Comparison of ENCODE assay signal across 10 cellular contexts in genomic region chr18:23097016-23097415, GRCh38. TPM values are rescaled to one million over a fixed set of nuclear protein-coding genes. Genes with fewer than 3 reads are reported as not detected.
DNase-seq lines count a peak whose midpoint lies in the region; ATAC-seq, FAIRE-seq and TF ChIP-seq lines count a peak whose summit lies in the region.
"Not testable (repeated sequence)": the region's sequence is repeated elsewhere in the genome, so short reads cannot be mapped to it uniquely, and the experiment has no call there.
"Had no signal": no experiment of that assay in that cellular context is flagged by ENCODE, and none has a peak within 500 bp of the region (broad histone marks: within the 10 kb centered on the region; RNA-seq: fewer than 3 reads in every experiment).

No MANE protein-coding gene starts in this region.

- not testable (repeated sequence) for H3K9me2 ChIP-seq in PC-3 (replicated peaks; ENCODE audit: low read length)

- CTCF ChIA-PET in Caco-2 (lab: Charles Lee); K562 (lab: Yijun Ruan, JAX; ENCODE audit: low intra/inter-chr PET ratio); HepG2 (lab: Yijun Ruan, JAX; ENCODE audit: low intra/inter-chr PET ratio, low total read pairs): not testable (repeated sequence)
- CTCF ChIA-PET in PC-3 (lab: Charles Lee): interaction anchor here (0.7 kb wide), 1 partner anchor 129 kb away, joined by 3 read pairs; no protein-coding TSS in a partner anchor

- not testable (repeated sequence) for TF ChIP-seq RAD21 in K562 (CRISPR knock-in tag; conservative IDR thresholded peaks at IDR 0.05 in 1 of 2, IDR thresholded peaks at IDR 0.05 in 1 of 2); HepG2 (CRISPR knock-in tag; IDR thresholded peaks at IDR 0.05)

- peak overlapping the region; percentile 54 for H3K27ac Mint-ChIP-seq in Caco-2 (ENCODE audit: unreplicated experiment)
- H3K27ac Mint-ChIP-seq in dendritic cell treated with granulocyte-macrophage colony-stimulating factor and Interleukin-4, amounts not matched to agents 40 ng/mL and 50 ng/mL, for 4 days: peak overlapping the region; percentile 32

- not testable (repeated sequence) for H3K9me1 ChIP-seq in K562 (ENCODE audit: control insufficient read depth, insufficient read depth, low read length)

- H3K4me3 Mint-ChIP-seq in Caco-2 (ENCODE audit: unreplicated experiment); dendritic cell treated with granulocyte-macrophage colony-stimulating factor and Interleukin-4, amounts not matched to agents 40 ng/mL and 50 ng/mL, for 4 days: not testable (repeated sequence)

- H3K4me1 ChIP-seq in Caco-2: peaks cover 36% of the 10 kb centered on the region
- peaks cover 41% of the 10 kb centered on the region for H3K4me1 ChIP-seq in PC-3 (ENCODE audit: insufficient read depth, low read length)
- H3K4me1 ChIP-seq in K562 (replicated peaks in 1 of 2; ENCODE audit: control insufficient read depth in 2 of 2, insufficient read depth in 2 of 2, low read length in 2 of 2); kidney (ENCODE audit: control insufficient read depth in 1 of 2, insufficient read depth in 1 of 2, low read depth in 1 of 2, low read length in 2 of 2); spleen: not testable (repeated sequence)
- H3K4me1 ChIP-seq in HepG2 (ENCODE audit: insufficient read depth, low read length): peaks cover 59% of the 10 kb centered on the region

- intact Hi-C loops in Caco-2 (cut with micrococcal nuclease; ENCODE audit: unreplicated experiment); K562 (cut with micrococcal nuclease); dendritic cell treated with granulocyte-macrophage colony-stimulating factor and Interleukin-4, amounts not matched to agents 40 ng/mL and 50 ng/mL, for 4 days (cut with micrococcal nuclease); cardiac septum (cut with DNase I); kidney (cut with DNase I); HepG2 (cut with micrococcal nuclease; ENCODE audit: unreplicated experiment); spleen (cut with DNase I; ENCODE audit: low total_unique reads): not testable (repeated sequence)
- intact Hi-C loops in PC-3 (cut with micrococcal nuclease): loop anchor here (5.0 kb wide), 1 partner anchor 35 kb away; no protein-coding TSS in a partner anchor

- TF ChIP-seq POLR2A in K562 (conservative IDR thresholded peaks at IDR 0.05); HepG2 (IDR thresholded peaks at IDR 0.05; ENCODE audit: insufficient read depth in 1 of 2, low read depth in 2 of 2, low read length in 2 of 2); spleen (IDR thresholded peaks at IDR 0.05): not testable (repeated sequence)

- 0 out of 2 replicates have a peak overlapping the region, but pooled peaks have one; percentile 13 for H3K27ac ChIP-seq in PC-3 (ENCODE audit: low read length)
- H3K27ac ChIP-seq in K562 (ENCODE audit: extremely low read depth, low read depth, low read length); kidney (ENCODE audit: low read depth in 2 of 2, low read length in 2 of 2); HepG2 (ENCODE audit: extremely low read length, insufficient read depth, low read length); spleen: not testable (repeated sequence)

- DNase-seq in Caco-2; PC-3; K562 (ENCODE audit: extremely low read depth in 1 of 4, low spot score in 3 of 4); HepG2 (ENCODE audit: low spot score): not testable (repeated sequence)
- peak; percentile 36 for DNase-seq in cardiac septum (ENCODE audit: low spot score)
- peak; percentile 29 for DNase-seq in kidney
- DNase-seq in spleen: peak; percentile 17

- 0% methylated on average over 8 of the region's 8 CpGs for WGBS in K562 (ENCODE audit: insufficient coverage, low coverage, missing lambda C conversion rate)
- WGBS in HepG2 (ENCODE audit: low lambda C conversion rate): 55% methylated on average over 8 of the region's 8 CpGs
- WGBS in spleen, 5 donors: 87 to 96% (median 91%) methylated on average over 8 of the region's 8 CpGs

- H3K9me3 ChIP-seq in Caco-2; PC-3 (ENCODE audit: low read length); K562 (replicated peaks; ENCODE audit: control insufficient read depth, insufficient read depth, low read depth, low read length); kidney (ENCODE audit: control insufficient read depth in 1 of 2, low read length in 2 of 2); HepG2 (ENCODE audit: low read length); spleen: not testable (repeated sequence)

- peaks cover 37% of the 10 kb centered on the region for H3K4me1 Mint-ChIP-seq in Caco-2 (ENCODE audit: low read depth, unreplicated experiment)
- peaks cover 31% of the 10 kb centered on the region for H3K4me1 Mint-ChIP-seq in dendritic cell treated with granulocyte-macrophage colony-stimulating factor and Interleukin-4, amounts not matched to agents 40 ng/mL and 50 ng/mL, for 4 days (ENCODE audit: low read depth)

- not testable (repeated sequence) for H3K9ac ChIP-seq in PC-3 (ENCODE audit: low read length); K562 (ENCODE audit: insufficient read depth in 1 of 2, low read depth in 2 of 2, low read length in 2 of 2); kidney (ENCODE audit: low read length in 2 of 2); HepG2 (ENCODE audit: insufficient read depth, low read depth, low read length)

- not testable (repeated sequence) for ATAC-seq in PC-3, K562, HepG2

- H3K36me3 Mint-ChIP-seq in Caco-2 (ENCODE audit: insufficient read depth, unreplicated experiment): peaks cover 29% of the 10 kb centered on the region
- not testable (repeated sequence) for H3K36me3 Mint-ChIP-seq in dendritic cell treated with granulocyte-macrophage colony-stimulating factor and Interleukin-4, amounts not matched to agents 40 ng/mL and 50 ng/mL, for 4 days (ENCODE audit: low read depth)

- BruUV-seq in Caco-2 (replicated peaks; lab: Mats Ljungman, UMichigan); PC-3 (replicated peaks; lab: Mats Ljungman, UMichigan); K562 (replicated peaks; lab: Mats Ljungman, UMichigan); HepG2 (replicated peaks; lab: Mats Ljungman, UMichigan): not testable (repeated sequence)

- not testable (repeated sequence) for H3K27me3 ChIP-seq in Caco-2 (replicated peaks; ENCODE audit: control insufficient read depth, insufficient read depth, low read length); PC-3 (ENCODE audit: low read length); HepG2 (ENCODE audit: control insufficient read depth in 1 of 2, insufficient read depth in 2 of 2, low read length in 2 of 2); spleen (replicated peaks in 1 of 7)
- peaks cover 27 to 44% of the 10 kb centered on the region in 2 experiments; a peak in 4 of 5 replicates for H3K27me3 ChIP-seq in K562 (ENCODE audit: control insufficient read depth in 2 of 2, insufficient read depth in 2 of 2, low read length in 2 of 2)

- not testable (repeated sequence) for H4K20me1 ChIP-seq in PC-3 (ENCODE audit: low read length); K562 (replicated peaks; ENCODE audit: control insufficient read depth, insufficient read depth, low read length); HepG2 (ENCODE audit: insufficient read depth, low read length)

- not testable (repeated sequence) for H3K9me3 Mint-ChIP-seq in Caco-2 (ENCODE audit: unreplicated experiment); dendritic cell treated with granulocyte-macrophage colony-stimulating factor and Interleukin-4, amounts not matched to agents 40 ng/mL and 50 ng/mL, for 4 days

- POLR2A ChIA-PET in Caco-2 (lab: Charles Lee); PC-3 (lab: Charles Lee; ENCODE audit: unreplicated experiment); K562 (lab: Yijun Ruan, JAX); HepG2 (lab: Yijun Ruan, JAX): not testable (repeated sequence)

- H3K36me3 ChIP-seq in Caco-2 (ENCODE audit: control insufficient read depth, insufficient read depth, low read length); PC-3 (ENCODE audit: low read depth, low read length); K562 (ENCODE audit: control insufficient read depth, insufficient read depth, low read length); kidney (ENCODE audit: control insufficient read depth in 1 of 2, insufficient read depth in 2 of 2, low read length in 2 of 2); HepG2 (replicated peaks in 1 of 2; ENCODE audit: control insufficient read depth in 1 of 2, insufficient read depth in 2 of 2, low read length in 2 of 2); spleen: not testable (repeated sequence)

- H3K4me3 ChIP-seq in Caco-2 (ENCODE audit: low read depth, low read length); PC-3 (ENCODE audit: low read length); K562; kidney (ENCODE audit: low read length in 2 of 2); HepG2 (replicated peaks in 1 of 3; ENCODE audit: insufficient read depth in 1 of 3, low read depth in 2 of 3, low read length in 3 of 3); spleen: not testable (repeated sequence)

- H3K4me2 ChIP-seq in PC-3 (ENCODE audit: low read length); K562 (ENCODE audit: insufficient read depth, low read length); HepG2 (ENCODE audit: low read depth, low read length): not testable (repeated sequence)

- in situ Hi-C loops in K562 (cut with MboI); HepG2 (cut with HindIII; ENCODE audit: extremely low pct_ligation_motif_present, low pct_unique_long_range_greater_than_20kb): not testable (repeated sequence)

- H3K79me2 ChIP-seq in PC-3 (ENCODE audit: low read length); K562 (ENCODE audit: control insufficient read depth, insufficient read depth, low read length); HepG2 (ENCODE audit: insufficient read depth, low read length): not testable (repeated sequence)

- FAIRE-seq in K562 (lab: Jason Lieb, UNC); kidney (lab: Jason Lieb, UNC); HepG2 (lab: Jason Lieb, UNC): not testable (repeated sequence)

- not testable (repeated sequence) for H2AFZ ChIP-seq in PC-3 (ENCODE audit: low read length); K562 (ENCODE audit: low read depth, low read length); HepG2 (ENCODE audit: low read length)

- H3K27me3 Mint-ChIP-seq in Caco-2 (ENCODE audit: insufficient read depth, unreplicated experiment): not testable (repeated sequence)
- peaks cover 20% of the 10 kb centered on the region for H3K27me3 Mint-ChIP-seq in dendritic cell treated with granulocyte-macrophage colony-stimulating factor and Interleukin-4, amounts not matched to agents 40 ng/mL and 50 ng/mL, for 4 days

- H3F3A ChIP-seq in PC-3 (ENCODE audit: low read length, unreplicated experiment): not testable (repeated sequence)

- TF ChIP-seq EP300 in K562 (IDR thresholded peaks at IDR 0.05; ENCODE audit: low read length); HepG2 (IDR thresholded peaks at IDR 0.05; ENCODE audit: low read depth in 2 of 2, low read length in 2 of 2); HepG2 (CRISPR knock-in tag; IDR thresholded peaks at IDR 0.05; ENCODE audit: borderline replicate concordance): not testable (repeated sequence)

- not testable (repeated sequence) for TF ChIP-seq CTCF in Caco-2 (IDR thresholded peaks at IDR 0.05; ENCODE audit: insufficient read depth in 1 of 2, low read depth in 1 of 2, low read length in 1 of 2, severe bottlenecking in 1 of 2, unreplicated experiment in 1 of 2); PC-3 (conservative IDR thresholded peaks at IDR 0.05; ENCODE audit: low read depth, low read length); K562 (IDR thresholded peaks at IDR 0.05 in 2 of 3, conservative IDR thresholded peaks at IDR 0.05 in 1 of 3; ENCODE audit: insufficient read depth in 2 of 3, low read depth in 1 of 3, low read length in 3 of 3); kidney (IDR thresholded peaks at IDR 0.05; ENCODE audit: borderline replicate concordance, extremely low read depth, insufficient read depth); HepG2 (CRISPR knock-in tag; IDR thresholded peaks at IDR 0.05); spleen (IDR thresholded peaks at IDR 0.05 in 8 of 11, conservative IDR thresholded peaks at IDR 0.05 in 3 of 11)

RNA-seq across cellular contexts. Expression of gene CABLES1, which starts 38.3 kb away (rescaled TPM):
- total RNA-seq in Caco-2 (2022): 27.2 and 29.5 TPM in 2 replicates
- total RNA-seq in PC-3 (2014; rRNA removed): 18.6 and 20.5 TPM in 2 replicates
- total RNA-seq in K562 (2011; cell fraction: chromatin; rRNA removed; ENCODE audit: low replicate concordance): 0.76 TPM in 1 of 2 replicates, not detected in the other
- total RNA-seq in K562 (2011; cell fraction: nucleolus; rRNA removed): not detected in 2 replicates
- total RNA-seq in K562 (2011; cell fraction: nucleoplasm; rRNA removed): 0.31 TPM in 1 of 2 replicates, not detected in the other
- total RNA-seq in K562 (2014; rRNA removed): 0.04 and 0.09 TPM in 2 replicates
- total RNA-seq in K562 (2014; rRNA removed; fragmentation: Illumina TruSeq; extraction: Trizol): not detected in 2 replicates
- total RNA-seq in K562 (2015; rRNA removed; fragmentation: Illumina TruSeq; extraction: Trizol): not detected in 2 replicates
- total RNA-seq in K562 (2021): 0.07 and 0.09 TPM in 2 replicates
- 0.04 TPM in 1 of 2 replicates, not detected in the other for polyA plus RNA-seq in K562 (2011; rRNA removed)
- polyA plus RNA-seq in K562 (2011; cell fraction: cytosol; rRNA removed): not detected in 2 replicates
- polyA plus RNA-seq in K562 (2011; cell fraction: nucleus; rRNA removed): 0.07 TPM in 1 of 2 replicates, not detected in the other
- 0.08 and 0.10 TPM in 2 replicates for polyA plus RNA-seq in K562 (2012)
- polyA plus RNA-seq in K562 (2014; fragmentation: Illumina TruSeq; extraction: Trizol): 0.04 TPM in 1 of 2 replicates, not detected in the other
- under 1 TPM; 0.04 to 0.10 TPM for polyA plus RNA-seq in K562 (2014; fragmentation: Nextera tagmentation; extraction: Ambion mirVana)
- not detected in 2 replicates for polyA plus RNA-seq in K562 (2014; rRNA removed)
- not detected in 2 replicates for polyA minus RNA-seq in K562 (2011; rRNA and poly(A)+ RNA removed)
- polyA minus RNA-seq in K562 (2011; cell fraction: cytosol; rRNA and poly(A)+ RNA removed): not detected in 2 replicates
- polyA minus RNA-seq in K562 (2011; cell fraction: nucleus; rRNA and poly(A)+ RNA removed): 0.40 TPM in 1 of 2 replicates, not detected in the other
- 1.5 TPM for total RNA-seq in cardiac septum
- 40.5 TPM for total RNA-seq in kidney
- 7.6 TPM for polyA plus RNA-seq in kidney (ENCODE audit: insufficient read depth, low read depth, low replicate concordance)
- 25.8 and 32.4 TPM in 2 replicates for total RNA-seq in HepG2 (2016; rRNA removed; fragmentation: Illumina TruSeq; extraction: Trizol)
- 7.2 and 8.8 TPM in 2 replicates for total RNA-seq in HepG2 (2016; cell fraction: cytosol; rRNA removed; fragmentation: Illumina TruSeq; extraction: Trizol; ENCODE audit: low read depth)
- 24.2 and 25.8 TPM in 2 replicates for total RNA-seq in HepG2 (2016; cell fraction: insoluble cytoplasmic fraction; rRNA removed; fragmentation: Illumina TruSeq; extraction: Trizol)
- 31.6 and 31.8 TPM in 2 replicates for total RNA-seq in HepG2 (2016; cell fraction: membrane; rRNA removed; fragmentation: Illumina TruSeq; extraction: Trizol)
- 23.4 and 24.3 TPM in 2 replicates for total RNA-seq in HepG2 (2016; cell fraction: nucleus; rRNA removed; fragmentation: Illumina TruSeq; extraction: Trizol)
- 14.7 and 15.5 TPM in 2 replicates for polyA plus RNA-seq in HepG2 (2011; rRNA removed)
- polyA plus RNA-seq in HepG2 (2011; cell fraction: cytosol; rRNA removed): 11.3 and 13.8 TPM in 2 replicates
- 13.3 and 13.6 TPM in 2 replicates for polyA plus RNA-seq in HepG2 (2011; cell fraction: nucleus; rRNA removed)
- 21.4 and 30.0 TPM in 2 replicates for polyA plus RNA-seq in HepG2 (2012)
- polyA plus RNA-seq in HepG2 (2016; cell fraction: cytosol; fragmentation: Illumina TruSeq; extraction: Trizol; ENCODE audit: low read depth): 8.1 and 10.3 TPM in 2 replicates
- 31.8 and 42.4 TPM in 2 replicates for polyA plus RNA-seq in HepG2 (2016; cell fraction: insoluble cytoplasmic fraction; fragmentation: Illumina TruSeq; extraction: Trizol; ENCODE audit: low read depth)
- 27.2 and 29.8 TPM in 2 replicates for polyA plus RNA-seq in HepG2 (2016; cell fraction: membrane; fragmentation: Illumina TruSeq; extraction: Trizol; ENCODE audit: low read depth)
- 28.1 and 31.7 TPM in 2 replicates for polyA plus RNA-seq in HepG2 (2016; cell fraction: nucleus; fragmentation: Illumina TruSeq; extraction: Trizol; ENCODE audit: insufficient read depth, low read depth)
- 12.7 and 15.8 TPM in 2 replicates for polyA minus RNA-seq in HepG2 (2011; rRNA and poly(A)+ RNA removed; ENCODE audit: low replicate concordance)
- 12.3 and 13.9 TPM in 2 replicates for polyA minus RNA-seq in HepG2 (2011; cell fraction: cytosol; rRNA and poly(A)+ RNA removed)
- polyA minus RNA-seq in HepG2 (2011; cell fraction: nucleus; rRNA and poly(A)+ RNA removed): 26.8 and 35.3 TPM in 2 replicates
- total RNA-seq in spleen: 10 to 100 TPM in 2 of 7 donors, 1 to 10 TPM in 5; 4.2 to 18.7 (median 8.0) TPM
- polyA plus RNA-seq in spleen: 1 to 10 TPM; 1.7 to 2.3 (median 1.8) TPM
- total RNA-seq: CD4-positive, alpha-beta T cell had no signal
- polyA plus RNA-seq: CD4-positive, alpha-beta memory T cell had no signal
